Comparison of ENCODE assay signal across 8 cellular contexts in genomic region chr3:141487419-141488345, GRCh38. TPM values are rescaled to one million over a fixed set of nuclear protein-coding genes. Genes with fewer than 3 reads are reported as not detected.
DNase-seq lines count a peak whose midpoint lies in the region; ATAC-seq and TF ChIP-seq lines count a peak whose summit lies in the region.

No MANE protein-coding gene starts in this region.

- no peaks in the 10 kb centered on the region for H3K36me3 ChIP-seq in cardiac muscle cell

- peak overlapping the region; percentile 97 for H3K4me3 Mint-ChIP-seq in activated naive CD8-positive, alpha-beta T cell

- peaks cover 5% of the 10 kb centered on the region for H3K36me3 Mint-ChIP-seq in activated naive CD8-positive, alpha-beta T cell

- ATAC-seq in HG02610 (IDR thresholded peaks at IDR 0.05; ENCODE audit: unreplicated experiment), result peak; percentile 79

- H3K9me3 Mint-ChIP-seq in activated naive CD8-positive, alpha-beta T cell (ENCODE audit: low read depth), result no peaks in the 10 kb centered on the region

- peaks cover 9% of the 10 kb centered on the region for H3K4me1 ChIP-seq in cardiac muscle cell (ENCODE audit: low read depth)

- DNase-seq in GM12864 (ENCODE audit: low read depth), result peak; percentile 82
- peak; percentile 80 for DNase-seq in NCI-H1048 (lab: John Stamatoyannopoulos, UW)
- peak; percentile 44 for DNase-seq in SKM-1 (lab: John Stamatoyannopoulos, UW; ENCODE audit: unreplicated experiment)
- peak; percentile 64 to 78 for DNase-seq in cardiac muscle cell (ENCODE audit: low read depth in 1 of 2, low spot score in 1 of 2)
- DNase-seq in posterior cingulate gyrus, result peak; percentile 26 to 94 (median 52)
- DNase-seq in ureter (ENCODE audit: low spot score), result peak; percentile 84

- peak overlapping the region; percentile 71 for H3K4me3 ChIP-seq in GM12864 (ENCODE audit: low read depth, low read length)
- H3K4me3 ChIP-seq in cardiac muscle cell, result peak overlapping the region; percentile 95

- peak overlapping the region; percentile 98 for H3K27ac Mint-ChIP-seq in activated naive CD8-positive, alpha-beta T cell

- H3K27me3 ChIP-seq in cardiac muscle cell, result no peaks in the 10 kb centered on the region

- TF ChIP-seq CTCF in GM12864 (IDR thresholded peaks at IDR 0.05; ENCODE audit: low read depth, low read length, missing control alignments) (no peak), cardiac muscle cell (IDR thresholded peaks at IDR 0.05; ENCODE audit: low read depth, low read length) (no peak)

- intact Hi-C loops in posterior cingulate gyrus (cut with DNase I), result no loop called here

- peaks cover 73% of the 10 kb centered on the region for H3K4me1 Mint-ChIP-seq in activated naive CD8-positive, alpha-beta T cell (ENCODE audit: low read depth)

- peak overlapping the region; percentile 99 for H3K27ac ChIP-seq in cardiac muscle cell

- no peaks in the 10 kb centered on the region for H3K27me3 Mint-ChIP-seq in activated naive CD8-positive, alpha-beta T cell

- H3K9me3 ChIP-seq in cardiac muscle cell (ENCODE audit: low read depth), result no peaks in the 10 kb centered on the region

RNA-seq across cellular contexts. Expression of gene RASA2, which starts 0.9 kb away (rescaled TPM):
- total RNA-seq in cardiac muscle cell (4.4 and 18.0 TPM in 2 replicates), ureter (34.2 TPM)
- 6.3 and 6.5 TPM in 2 replicates for polyA plus RNA-seq in cardiac muscle cell

Comparison
In these comparisons a context has a peak if more than half of its experiments do, and no peak if none do; other contexts are left out.
1. Peak in every context shown above with its lines: DNase-seq, ATAC-seq, H3K4me3 ChIP-seq and H3K27ac ChIP-seq.